ENCODE assay signal across 18 cellular contexts in the genomic region with DNA sequence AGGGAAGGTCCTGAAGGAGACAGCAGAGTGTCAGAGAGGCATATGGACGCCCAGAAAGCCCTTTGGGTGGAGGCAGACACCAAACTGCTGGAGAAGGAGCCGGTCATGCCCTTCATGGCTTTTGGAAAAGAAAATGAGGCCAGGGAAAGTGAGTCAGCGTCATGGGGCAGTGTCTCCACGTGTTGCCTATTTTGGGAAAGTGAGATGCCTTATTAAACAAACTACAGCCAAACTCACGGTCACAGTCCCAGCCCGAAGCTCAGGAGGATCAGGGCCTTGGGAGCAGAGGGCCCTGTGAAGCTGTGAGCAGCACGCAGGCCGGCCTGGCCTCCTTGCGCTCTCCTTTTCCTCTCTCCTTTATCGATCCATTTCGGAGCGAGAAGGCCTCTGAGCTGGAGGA. TPM values are rescaled to one million over a fixed set of nuclear protein-coding genes. Genes with fewer than 3 reads are reported as not detected.
DNase-seq lines count a peak whose midpoint lies in the region; ATAC-seq and TF ChIP-seq lines count a peak whose summit lies in the region.
"Had no signal": no experiment of that assay in that cellular context is flagged by ENCODE, and none has a peak within 500 bp of the region (broad histone marks: within the 10 kb centered on the region; RNA-seq: fewer than 3 reads in every experiment).

No MANE protein-coding gene starts in this region.

- H3K4me2 ChIP-seq in mesenchymal stem cell (ENCODE audit: low read length, poor library complexity, severe bottlenecking): no peak overlapping the region
- H3K4me2 ChIP-seq in Karpas-422 (ENCODE audit: low read depth, low read length, poor library complexity, severe bottlenecking): no peak overlapping the region

- H3K9me3 ChIP-seq in mesenchymal stem cell (ENCODE audit: control insufficient read depth, low read length) (no peaks in the 10 kb centered on the region), Karpas-422 (ENCODE audit: low read length) (no peaks in the 10 kb centered on the region)

- H3K9ac ChIP-seq in mesenchymal stem cell (ENCODE audit: low read length) (peak overlapping the region; percentile 45), Karpas-422 (ENCODE audit: low read length) (no peak overlapping the region)

- H4K8ac ChIP-seq in mesenchymal stem cell (ENCODE audit: low read length): no peak overlapping the region

- no peak overlapping the region for H3K18ac ChIP-seq in mesenchymal stem cell (ENCODE audit: low read depth in 1 of 2, low read length in 2 of 2)

- H3K14ac ChIP-seq in mesenchymal stem cell (ENCODE audit: low read length in 2 of 2): no peak overlapping the region

- no peaks in the 10 kb centered on the region for H4K20me1 ChIP-seq in Karpas-422 (ENCODE audit: insufficient read depth, low read depth, low read length)

- H3K79me2 ChIP-seq in Karpas-422 (ENCODE audit: low read length): no peaks in the 10 kb centered on the region

- no peak overlapping the region for H2AFZ ChIP-seq in mesenchymal stem cell (ENCODE audit: low read depth, low read length)
- no peak overlapping the region for H2AFZ ChIP-seq in Karpas-422 (ENCODE audit: low read length)

- WGBS in mesenchymal stem cell: 88% methylated on average over 12 of the region's 12 CpGs

- H3K4me3 ChIP-seq in fibroblast of mammary gland (ENCODE audit: control insufficient read depth, low read depth, low read length) (no peak overlapping the region), mesenchymal stem cell (ENCODE audit: insufficient read depth in 1 of 2, low read depth in 1 of 2, low read length in 2 of 2) (no peak overlapping the region), Karpas-422 (ENCODE audit: low read length) (no peak overlapping the region)

- H3K4me1 ChIP-seq in mesenchymal stem cell (ENCODE audit: control insufficient read depth, insufficient read depth, low read depth, low read length): peaks cover 15% of the 10 kb centered on the region
- H3K4me1 ChIP-seq in Karpas-422 (ENCODE audit: low read length): no peaks in the 10 kb centered on the region

- no peak overlapping the region for H2AK5ac ChIP-seq in mesenchymal stem cell (ENCODE audit: low read length, severe bottlenecking)

- no peaks in the 10 kb centered on the region for H3K36me3 ChIP-seq in mesenchymal stem cell (ENCODE audit: control insufficient read depth in 1 of 2, insufficient read depth in 2 of 2, low read depth in 1 of 2, low read length in 2 of 2)
- H3K36me3 ChIP-seq in Karpas-422 (ENCODE audit: insufficient read depth, low read length): no peaks in the 10 kb centered on the region

- DNase-seq in LHCN-M2 (ENCODE audit: low read depth) (peak; percentile 48), fibroblast of mammary gland (ENCODE audit: low read depth) (peak; percentile 40), mesenchymal stem cell (no peak), stromal cell of bone marrow (ENCODE audit: low read depth) (peak; percentile 70), Karpas-422 (no peak), ecto neural progenitor cell (ENCODE audit: low spot score) (no peak)
- DNase-seq in activated CD4-positive, alpha-beta T cell treated with anti-CD3 and anti-CD28 coated beads for 1 hour: no peak
- DNase-seq: activated naive CD8-positive, alpha-beta T cell treated with anti-CD3 and anti-CD28 coated beads, Interleukin-2, amount 50 U/mL, for 24 hours; CD8-positive, alpha-beta memory T cell; DND-41; NCI-H187 treated with DMSO at 0.1 percent for 48 hours; NK-92 treated with Interleukin-12 subunit alpha and Interleukin-12 subunit beta, amount 100 ng/mL, for 24 hours; stimulated activated CD4-positive, alpha-beta T cell treated with anti-CD3 and anti-CD28 coated beads, Interleukin-15, amount 100 ng/mL, for 24 hours; stimulated activated naive B cell treated with anti-CD40 and anti-IgM and Interleukin-4, amounts not matched to agents 10 μg/mL and 1 μg/mL and 100 μg/mL, for 72 hours; SW 1271 had no signal

- no peak overlapping the region for H2BK12ac ChIP-seq in mesenchymal stem cell (ENCODE audit: low read length in 2 of 2)

- H3K23ac ChIP-seq in mesenchymal stem cell (ENCODE audit: low read length in 2 of 2): no peak overlapping the region

- H3K27me3 ChIP-seq in mesenchymal stem cell (ENCODE audit: control insufficient read depth in 1 of 2, insufficient read depth in 1 of 2, low read length in 2 of 2) (no peaks in the 10 kb centered on the region), Karpas-422 (ENCODE audit: low read length) (no peaks in the 10 kb centered on the region)

- H2BK15ac ChIP-seq in mesenchymal stem cell (ENCODE audit: low read depth, poor library complexity, severe bottlenecking): no peak overlapping the region

- no peak overlapping the region for H3K4ac ChIP-seq in mesenchymal stem cell (ENCODE audit: low read depth in 1 of 2, low read length in 2 of 2)

- no peak overlapping the region for H3K27ac ChIP-seq in mesenchymal stem cell (ENCODE audit: low read length, poor library complexity, severe bottlenecking)
- H3K27ac ChIP-seq in Karpas-422 (ENCODE audit: low read length): no peak overlapping the region

- H3K9me2 ChIP-seq in Karpas-422 (replicated peaks; ENCODE audit: insufficient read depth, low read length): no peaks in the 10 kb centered on the region

- no peak overlapping the region for H2BK5ac ChIP-seq in mesenchymal stem cell (ENCODE audit: low read depth, low read length, poor library complexity, severe bottlenecking)

- no peak for TF ChIP-seq CTCF in fibroblast of mammary gland (conservative IDR thresholded peaks at IDR 0.05; ENCODE audit: control insufficient read depth, insufficient read depth, low read depth, low read length)

- no peak for ATAC-seq in HG03097 (IDR thresholded peaks at IDR 0.05; ENCODE audit: low FRiP score, unreplicated experiment)
- ATAC-seq: activated naive CD8-positive, alpha-beta T cell treated with anti-CD3 and anti-CD28 coated beads, Interleukin-2, amount 50 U/mL, for 24 hours; natural killer cell treated with Interleukin-12 subunit alpha and Interleukin-12 subunit beta and Interleukin-15 and Interleukin-18, amount 100 ng/mL, for 72 hours; stimulated activated naive B cell treated with anti-CD40 and anti-IgM and Interleukin-4, amounts not matched to agents 10 μg/mL and 1 μg/mL and 100 μg/mL, for 72 hours; WTC11 had no signal

- no peaks in the 10 kb centered on the region for H3K79me1 ChIP-seq in mesenchymal stem cell (replicated peaks; ENCODE audit: low read length, poor library complexity, severe bottlenecking)

- H2BK120ac ChIP-seq in mesenchymal stem cell (ENCODE audit: low read depth, low read length): no peak overlapping the region

- H4K91ac ChIP-seq in mesenchymal stem cell (ENCODE audit: low read length): no peak overlapping the region

RNA-seq across cellular contexts. Expression of gene RGS3, which starts 25.0 kb away (rescaled TPM):
- 137 and 144 TPM in 2 replicates for total RNA-seq in LHCN-M2 (2014; rRNA removed)
- polyA plus RNA-seq in LHCN-M2 (2012): 90.4 TPM
- polyA plus RNA-seq in mesenchymal stem cell (2013, experiment 1 of 2): 41.4 TPM
- 42.1 TPM for polyA plus RNA-seq in mesenchymal stem cell (2013, experiment 2 of 2)
- total RNA-seq in Karpas-422 (2014; rRNA removed; shearing (Covaris generic); ENCODE audit: low replicate concordance): 1.3 and 5.0 TPM in 2 replicates

Comparison
In these comparisons a context has a peak if more than half of its experiments do, and no peak if none do; other contexts are left out.
1. DNase-seq: peak in LHCN-M2 (single experiment), fibroblast of mammary gland (single experiment) and stromal cell of bone marrow (single experiment); none in mesenchymal stem cell (single experiment), activated CD4-positive, alpha-beta T cell treated with anti-CD3 and anti-CD28 coated beads for 1 hour (single experiment), Karpas-422 (single experiment) and ecto neural progenitor cell (single experiment).
2. RNA of gene RGS3, which starts 25.0 kb away (total RNA-seq): 137 to 144 TPM in LHCN-M2; 1.3 to 5.0 TPM in Karpas-422; every median in the first group is over 10 times any median in the second.